18 cellular contexts compared by ENCODE assay signal in genomic region chr1:203426349-203426748, GRCh38. TPM values are rescaled to one million over a fixed set of nuclear protein-coding genes. Genes with fewer than 3 reads are reported as not detected.
DNase-seq lines count a peak whose midpoint lies in the region; ATAC-seq and TF ChIP-seq lines count a peak whose summit lies in the region.
"Had no signal": no experiment of that assay in that cellular context is flagged by ENCODE, and none has a peak within 500 bp of the region (broad histone marks: within the 10 kb centered on the region; RNA-seq: fewer than 3 reads in every experiment).

No MANE protein-coding gene starts in this region.

- H2AFZ ChIP-seq in H9 (ENCODE audit: low read length), result no peak overlapping the region
- H2AFZ ChIP-seq: PC-9 had no signal

- no peaks in the 10 kb centered on the region for H4K20me1 ChIP-seq in H9 (ENCODE audit: control insufficient read depth, insufficient read depth, insufficient read length)

- no peaks in the 10 kb centered on the region for H3K9me3 Mint-ChIP-seq in H9
- no peaks in the 10 kb centered on the region for H3K9me3 Mint-ChIP-seq in stimulated activated naive B cell treated with anti-CD40 and anti-IgM and Interleukin-4, amounts not matched to agents 10 μg/mL and 1 μg/mL and 100 μg/mL, for 72 hours
- H3K9me3 Mint-ChIP-seq: CD4-positive, alpha-beta memory T cell; HFFc6 had no signal

- H3K27me3 ChIP-seq in H9 (ENCODE audit: insufficient read depth, low read length), result no peaks in the 10 kb centered on the region
- no peaks in the 10 kb centered on the region for H3K27me3 ChIP-seq in colonic mucosa
- no peaks in the 10 kb centered on the region for H3K27me3 ChIP-seq in muscle layer of duodenum (ENCODE audit: low read depth, low read length)

- H3K27ac ChIP-seq in H9 (ENCODE audit: insufficient read length, low read depth, low read length), result no peak overlapping the region
- peak overlapping the region; percentile 86 for H3K27ac ChIP-seq in colonic mucosa
- peak overlapping the region; percentile 83 for H3K27ac ChIP-seq in muscle layer of duodenum (ENCODE audit: low read length)
- H3K27ac ChIP-seq: PC-9, SJCRH30 had no signal

- no peak overlapping the region for H3K4me3 ChIP-seq in colonic mucosa
- H3K4me3 ChIP-seq in muscle layer of duodenum (ENCODE audit: low read depth in 1 of 2, low read length in 2 of 2), result peak overlapping the region in 1 of 2 donors; percentile 27
- H3K4me3 ChIP-seq: PC-9, SJCRH30 had no signal

- H4K5ac ChIP-seq in H9 (ENCODE audit: insufficient read length, low read depth, low read length), result no peak overlapping the region

- peaks cover 2 to 3% of the 10 kb centered on the region in 2 experiments; a peak in 1 of 4 replicates for H3K4me1 Mint-ChIP-seq in H9
- H3K4me1 Mint-ChIP-seq in stimulated activated naive B cell treated with anti-CD40 and anti-IgM and Interleukin-4, amounts not matched to agents 10 μg/mL and 1 μg/mL and 100 μg/mL, for 72 hours, result peaks cover 21 to 45% of the 10 kb centered on the region in 2 donors
- H3K4me1 Mint-ChIP-seq: CD4-positive, alpha-beta memory T cell had no signal

- ATAC-seq in stimulated activated naive B cell treated with anti-CD40 and anti-IgM and Interleukin-4, amounts not matched to agents 10 μg/mL and 1 μg/mL and 100 μg/mL, for 72 hours (replicated peaks), result no peak
- no peak for ATAC-seq in GM21619 (IDR thresholded peaks at IDR 0.05; ENCODE audit: unreplicated experiment)

- no peaks in the 10 kb centered on the region for H3K23me2 ChIP-seq in H9 (ENCODE audit: insufficient read length, low read depth, low read length, poor library complexity, severe bottlenecking)

- H3K4ac ChIP-seq in H9 (ENCODE audit: low read depth, low read length), result no peak overlapping the region

- no peak overlapping the region for H3K9ac ChIP-seq in H9 (ENCODE audit: extremely low read depth, insufficient read length, low read length)
- peak overlapping the region; percentile 51 to 94 for H3K9ac ChIP-seq in colonic mucosa (ENCODE audit: low read depth in 2 of 2, low read length in 2 of 2)

- DNase-seq in H9 (no peak), colonic mucosa (no peak), NCI-H510A (lab: John Stamatoyannopoulos, UW) (no peak), posterior vena cava (ENCODE audit: low spot score) (no peak)
- DNase-seq in stimulated activated naive B cell treated with anti-CD40 and anti-IgM and Interleukin-4, amounts not matched to agents 10 μg/mL and 1 μg/mL and 100 μg/mL, for 72 hours, result no peak
- DNase-seq: Calu3; CD4-positive, alpha-beta memory T cell; GF-D8; HFFc6; NCI-H187 treated with DMSO at 0.1 percent for 48 hours; NCI-H226; PC-9; SJCRH30 had no signal

- no peak overlapping the region for H4K8ac ChIP-seq in H9 (replicated peaks; ENCODE audit: insufficient read length, low read depth, low read length)

- H3K56ac ChIP-seq in H9 (ENCODE audit: insufficient read length, low read depth, low read length), result no peak overlapping the region

- no peak overlapping the region for H2BK15ac ChIP-seq in H9 (ENCODE audit: low read depth, low read length)

- TF ChIP-seq CTCF in H9 (conservative IDR thresholded peaks at IDR 0.05), result no peak
- no peak for TF ChIP-seq CTCF in colonic mucosa (IDR thresholded peaks at IDR 0.05)

- no peak overlapping the region for H2BK120ac ChIP-seq in H9 (ENCODE audit: low read depth, low read length, poor library complexity, severe bottlenecking)

- peak overlapping the region; percentile 6 for H2BK20ac ChIP-seq in H9 (ENCODE audit: low read depth, low read length, poor library complexity, severe bottlenecking)

- peaks cover 38% of the 10 kb centered on the region for H3K27me3 Mint-ChIP-seq in H9 (ENCODE audit: low read depth)
- peaks cover 25 to 53% of the 10 kb centered on the region in 2 donors for H3K27me3 Mint-ChIP-seq in stimulated activated naive B cell treated with anti-CD40 and anti-IgM and Interleukin-4, amounts not matched to agents 10 μg/mL and 1 μg/mL and 100 μg/mL, for 72 hours

- no peak overlapping the region for H3T11ph ChIP-seq in H9 (ENCODE audit: low read length)

- H3K4me2 ChIP-seq in H9 (ENCODE audit: insufficient read depth, insufficient read length, low read length), result no peak overlapping the region
- H3K4me2 ChIP-seq: PC-9 had no signal

- H3K18ac ChIP-seq in H9 (ENCODE audit: insufficient read length, low read depth, low read length), result no peak overlapping the region

- no peaks in the 10 kb centered on the region for H3K4me1 ChIP-seq in H9 (ENCODE audit: insufficient read depth, low read length)
- peaks cover 18% of the 10 kb centered on the region for H3K4me1 ChIP-seq in colonic mucosa
- H3K4me1 ChIP-seq in muscle layer of duodenum (ENCODE audit: control insufficient read depth in 1 of 2, insufficient read depth in 2 of 2, low read length in 2 of 2), result peaks cover 16 to 17% of the 10 kb centered on the region in 2 donors
- H3K4me1 ChIP-seq: SJCRH30 had no signal

- H3K79me1 ChIP-seq in H9 (ENCODE audit: insufficient read depth, low read depth, low read length, poor library complexity, severe bottlenecking), result no peaks in the 10 kb centered on the region

- H3K23ac ChIP-seq in H9 (ENCODE audit: insufficient read length, low read depth, low read length), result no peak overlapping the region

- no peak overlapping the region for H2AK5ac ChIP-seq in H9 (ENCODE audit: insufficient read length, low read length)

- H3K27ac Mint-ChIP-seq in H9, result no peak overlapping the region; a peak in 1 of 7 replicates
- peak overlapping the region; percentile 76 for H3K27ac Mint-ChIP-seq in stimulated activated naive B cell treated with anti-CD40 and anti-IgM and Interleukin-4, amounts not matched to agents 10 μg/mL and 1 μg/mL and 100 μg/mL, for 72 hours
- H3K27ac Mint-ChIP-seq: CD4-positive, alpha-beta memory T cell; HFFc6 had no signal

- no peaks in the 10 kb centered on the region for H3K36me3 Mint-ChIP-seq in H9 (ENCODE audit: insufficient read depth in 1 of 3, low read depth in 3 of 3)
- no peaks in the 10 kb centered on the region for H3K36me3 Mint-ChIP-seq in stimulated activated naive B cell treated with anti-CD40 and anti-IgM and Interleukin-4, amounts not matched to agents 10 μg/mL and 1 μg/mL and 100 μg/mL, for 72 hours
- H3K36me3 Mint-ChIP-seq: CD4-positive, alpha-beta memory T cell had no signal

- H3K36me3 ChIP-seq in colonic mucosa (no peaks in the 10 kb centered on the region), muscle layer of duodenum (ENCODE audit: control insufficient read depth in 1 of 2, insufficient read depth in 2 of 2, low read length in 2 of 2) (no peaks in the 10 kb centered on the region)
- H3K36me3 ChIP-seq: SJCRH30 had no signal

- H3K14ac ChIP-seq in H9 (ENCODE audit: insufficient read depth, low read length), result no peak overlapping the region

- H3K4me3 Mint-ChIP-seq in H9, result no peak overlapping the region
- H3K4me3 Mint-ChIP-seq in stimulated activated naive B cell treated with anti-CD40 and anti-IgM and Interleukin-4, amounts not matched to agents 10 μg/mL and 1 μg/mL and 100 μg/mL, for 72 hours, result peak overlapping the region in 1 of 2 donors; percentile 28
- H3K4me3 Mint-ChIP-seq: CD4-positive, alpha-beta memory T cell; HFFc6 had no signal

- no CpG with 5 or more reads among the region's 5 CpGs for WGBS in H9 (ENCODE audit: extremely low coverage, insufficient read length, low lambda C conversion rate)

- no peaks in the 10 kb centered on the region for H3K9me3 ChIP-seq in H9 (ENCODE audit: control insufficient read depth, low read depth, low read length)
- no peaks in the 10 kb centered on the region for H3K9me3 ChIP-seq in colonic mucosa
- no peaks in the 10 kb centered on the region for H3K9me3 ChIP-seq in muscle layer of duodenum (ENCODE audit: control insufficient read depth in 1 of 2, low read length in 2 of 2)
- H3K9me3 ChIP-seq: SJCRH30 had no signal

- no peaks in the 10 kb centered on the region for H3K79me2 ChIP-seq in H9 (ENCODE audit: insufficient read depth, low read length)

- no peak overlapping the region for H2BK5ac ChIP-seq in H9 (ENCODE audit: insufficient read length, low read length)

- H2BK12ac ChIP-seq in H9 (ENCODE audit: insufficient read length, low read depth, low read length), result no peak overlapping the region

- H4K91ac ChIP-seq in H9 (ENCODE audit: insufficient read length, low read depth, low read length), result no peak overlapping the region

- intact Hi-C loops in colonic mucosa (cut with DNase I) (no loop called here), posterior vena cava (cut with DNase I) (no loop called here)

RNA-seq across cellular contexts. Expression of gene PRELP, which starts 49.3 kb away (rescaled TPM):
- total RNA-seq in H9 (2021) (0.07 and 0.09 TPM in 2 replicates), colonic mucosa (1 to 10 TPM; 2.4 to 9.3 TPM), posterior vena cava (100 to 1,000 TPM; 172 to 283 TPM)
- total RNA-seq: A172; Calu3; CD4-positive, alpha-beta memory T cell; H4; M059J; PC-9; SJCRH30 had no signal

Comparison
In these comparisons a context has a peak if more than half of its experiments do, and no peak if none do; other contexts are left out.
1. RNA of gene PRELP, which starts 49.3 kb away (total RNA-seq): 172 to 283 TPM in posterior vena cava; 2.4 to 9.3 TPM in colonic mucosa and 0.07 to 0.09 TPM in H9; every median in the first group is over 10 times any median in the second.